8 cellular contexts compared by ENCODE assay signal in the genomic region with DNA sequence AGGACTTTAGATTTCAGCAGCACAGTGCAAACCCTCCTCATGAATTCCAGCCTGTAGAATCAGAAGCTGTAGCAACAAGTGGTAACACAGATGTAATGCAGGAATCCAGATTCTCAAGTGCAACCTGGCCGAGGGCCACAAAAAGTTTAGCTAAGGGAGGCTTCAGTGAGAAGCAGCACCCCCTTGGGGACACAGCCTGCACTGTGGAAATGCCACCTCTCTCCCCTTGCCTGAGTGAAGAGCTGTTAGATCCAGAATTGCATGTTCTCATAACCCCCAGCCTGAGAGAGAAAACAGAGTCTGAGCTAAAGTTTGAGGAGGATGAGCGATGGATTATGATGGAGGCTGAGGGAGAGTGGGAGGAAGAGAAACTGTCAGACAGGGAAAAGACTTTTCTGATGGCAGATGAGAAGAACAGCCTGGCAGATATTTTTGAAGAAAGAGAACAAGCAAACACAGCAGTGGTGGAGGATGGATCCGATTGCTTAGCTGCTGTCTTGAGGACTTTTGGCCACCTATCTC.
DNase-seq lines count a peak whose midpoint lies in the region; ATAC-seq lines count a peak whose summit lies in the region.

No MANE protein-coding gene starts in this region.

- H3K9me3 Mint-ChIP-seq in stimulated activated memory B cell treated with anti-CD40 and anti-IgM and Interleukin-4, amounts not matched to agents 10 μg/mL and 1 μg/mL and 100 μg/mL, for 72 hours: no peaks in the 10 kb centered on the region

- no peak overlapping the region for H3K27ac Mint-ChIP-seq in stimulated activated memory B cell treated with anti-CD40 and anti-IgM and Interleukin-4, amounts not matched to agents 10 μg/mL and 1 μg/mL and 100 μg/mL, for 72 hours

- peak; percentile 63 for ATAC-seq in esophagus mucosa
- ATAC-seq in stimulated activated memory B cell treated with anti-CD40 and anti-IgM and Interleukin-4, amounts not matched to agents 10 μg/mL and 1 μg/mL and 100 μg/mL, for 72 hours: peak; percentile 43
- ATAC-seq in HG03520 (IDR thresholded peaks at IDR 0.05; ENCODE audit: unreplicated experiment): no peak

- no peak overlapping the region for H3K4me3 Mint-ChIP-seq in stimulated activated memory B cell treated with anti-CD40 and anti-IgM and Interleukin-4, amounts not matched to agents 10 μg/mL and 1 μg/mL and 100 μg/mL, for 72 hours

- peaks cover 35% of the 10 kb centered on the region for H3K4me1 Mint-ChIP-seq in stimulated activated memory B cell treated with anti-CD40 and anti-IgM and Interleukin-4, amounts not matched to agents 10 μg/mL and 1 μg/mL and 100 μg/mL, for 72 hours

- H3K27me3 Mint-ChIP-seq in stimulated activated memory B cell treated with anti-CD40 and anti-IgM and Interleukin-4, amounts not matched to agents 10 μg/mL and 1 μg/mL and 100 μg/mL, for 72 hours: no peaks in the 10 kb centered on the region

- H3K36me3 Mint-ChIP-seq in stimulated activated memory B cell treated with anti-CD40 and anti-IgM and Interleukin-4, amounts not matched to agents 10 μg/mL and 1 μg/mL and 100 μg/mL, for 72 hours: peaks cover 15% of the 10 kb centered on the region

- DNase-seq in activated gamma-delta T cell treated with Interleukin-2 at 50 U/mL for 16 hours (peak; percentile 61), activated gamma-delta T cell (lab: John Stamatoyannopoulos, UW) (no peak), NCI-H69 (lab: John Stamatoyannopoulos, UW) (peak; percentile 29), myocyte (ENCODE audit: low read depth) (peak; percentile 92)
- DNase-seq in activated CD8-positive, alpha-beta memory T cell treated with anti-CD3 and anti-CD28 coated beads, Interleukin-2, amount 50 U/mL, for 48 hours: peak; percentile 73
